ENCODE assay signal across 11 cellular contexts in the genomic region with DNA sequence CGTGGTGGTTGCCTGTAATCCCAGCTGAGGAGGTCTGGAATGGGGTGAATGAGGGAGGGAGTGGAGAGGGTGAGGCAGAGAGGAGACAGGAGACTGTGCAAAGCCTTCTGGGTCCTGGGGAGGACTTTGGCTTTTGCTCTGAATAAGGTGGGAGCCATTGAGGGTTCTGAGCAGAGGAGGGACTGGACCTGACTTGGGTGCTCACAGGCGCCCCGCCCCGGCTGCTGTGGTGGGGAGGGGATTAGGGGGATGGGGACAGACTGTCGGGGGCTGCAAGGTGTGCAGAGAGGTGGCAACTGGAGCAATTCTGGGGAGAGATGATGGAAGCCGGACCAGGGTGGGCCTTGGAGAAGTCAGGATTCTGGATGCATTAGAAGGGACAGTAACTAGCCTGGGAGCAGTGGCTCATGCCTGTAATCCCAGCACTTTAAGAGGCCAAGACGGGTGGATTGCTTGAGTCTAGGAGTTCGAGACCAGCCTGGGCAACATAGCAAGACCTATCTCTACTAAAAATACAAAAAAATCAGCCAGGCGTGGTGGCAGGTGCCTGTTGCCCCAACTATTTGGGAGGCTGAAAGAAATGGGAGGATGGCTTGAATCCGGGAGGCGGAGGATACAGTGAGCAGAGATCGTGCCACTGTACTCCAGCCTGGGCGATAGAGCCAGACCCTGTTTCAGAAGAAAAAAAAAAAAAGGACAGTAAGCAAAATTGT. TPM values are rescaled to one million over a fixed set of nuclear protein-coding genes. Genes with fewer than 3 reads are reported as not detected.
DNase-seq lines count a peak whose midpoint lies in the region; ATAC-seq and TF ChIP-seq lines count a peak whose summit lies in the region.
"Had no signal": no experiment of that assay in that cellular context is flagged by ENCODE, and none has a peak within 500 bp of the region (broad histone marks: within the 10 kb centered on the region; RNA-seq: fewer than 3 reads in every experiment).

No MANE protein-coding gene starts in this region.

- H3K27me3 Mint-ChIP-seq in activated CD4-positive, alpha-beta memory T cell treated with anti-CD3 and anti-CD28 coated beads, Interleukin-2, amount 10 ng/mL, durations not matched to agents 7 days and 5 days = peaks cover 18% of the 10 kb centered on the region

- intact Hi-C loops in spleen (cut with DNase I; ENCODE audit: low total_unique reads) = loop anchor here (5.0 to 10.0 kb wide), 2 partner anchors 264 to 586 kb away; no protein-coding TSS in a partner anchor

- no peak overlapping the region for H3K27ac ChIP-seq in iPS-20b (ENCODE audit: low read length)
- peak overlapping the region; percentile 83 to 92 (median 88) for H3K27ac ChIP-seq in spleen
- H3K27ac ChIP-seq: WERI-Rb-1 had no signal

- peak overlapping the region; percentile 89 for H3K27ac Mint-ChIP-seq in activated CD4-positive, alpha-beta memory T cell treated with anti-CD3 and anti-CD28 coated beads, Interleukin-2, amount 10 ng/mL, durations not matched to agents 7 days and 5 days

- no peaks in the 10 kb centered on the region for H3K36me3 ChIP-seq in H7 (replicated peaks; ENCODE audit: control insufficient read depth, insufficient read depth, low read length)
- H3K36me3 ChIP-seq in iPS-20b (ENCODE audit: insufficient read depth, low read depth, low read length) = no peaks in the 10 kb centered on the region
- H3K36me3 ChIP-seq in spleen = no peaks in the 10 kb centered on the region
- H3K36me3 ChIP-seq: WERI-Rb-1 had no signal

- no peak for TF ChIP-seq POLR2A in spleen (IDR thresholded peaks at IDR 0.05)

- H3K4me3 ChIP-seq in H7 (ENCODE audit: insufficient read depth, low read depth, low read length) (no peak overlapping the region), iPS-20b (ENCODE audit: low read length) (no peak overlapping the region), spleen (peak overlapping the region in 3 of 8 donors; percentile 45 to 66 (median 49))

- no peak for ATAC-seq in HG03442 (IDR thresholded peaks at IDR 0.05; ENCODE audit: unreplicated experiment)

- H3K4me3 Mint-ChIP-seq in activated CD4-positive, alpha-beta memory T cell treated with anti-CD3 and anti-CD28 coated beads, Interleukin-2, amount 10 ng/mL, durations not matched to agents 7 days and 5 days = peak overlapping the region; percentile 89

- H3K27me3 ChIP-seq in H7 (ENCODE audit: control insufficient read depth, insufficient read depth, low read length) (peaks cover 18% of the 10 kb centered on the region), iPS-20b (ENCODE audit: insufficient read depth, low read length) (peaks cover 38% of the 10 kb centered on the region), spleen (replicated peaks in 1 of 7) (peaks cover 0 to 28% (median 16%) of the 10 kb centered on the region in 7 donors)
- H3K27me3 ChIP-seq: dorsolateral prefrontal cortex had no signal

- DNase-seq in H7 (peak; percentile 18), spleen (peak; percentile 75), NCI-H2171 (lab: John Stamatoyannopoulos, UW) (no peak), dedifferentiated amniotic fluid mesenchymal stem cell (ENCODE audit: extremely low spot score) (no peak)
- no peak for DNase-seq in activated CD4-positive, alpha-beta memory T cell treated with anti-CD3 and anti-CD28 coated beads, Interleukin-2, amount 10 ng/mL, durations not matched to agents 7 days and 5 days
- DNase-seq: NCI-H446, WERI-Rb-1 had no signal

- no peak for TF ChIP-seq CTCF in spleen (IDR thresholded peaks at IDR 0.05 in 8 of 11, conservative IDR thresholded peaks at IDR 0.05 in 3 of 11)

- no peaks in the 10 kb centered on the region for H3K36me3 Mint-ChIP-seq in activated CD4-positive, alpha-beta memory T cell treated with anti-CD3 and anti-CD28 coated beads, Interleukin-2, amount 10 ng/mL, durations not matched to agents 7 days and 5 days (ENCODE audit: low read depth)

- H3K4me1 Mint-ChIP-seq in activated CD4-positive, alpha-beta memory T cell treated with anti-CD3 and anti-CD28 coated beads, Interleukin-2, amount 10 ng/mL, durations not matched to agents 7 days and 5 days = peaks cover 43% of the 10 kb centered on the region

- 80 to 83% (median 82%) methylated on average over 13 of the region's 13 CpGs for WGBS in spleen, 5 donors

- POLR2A ChIA-PET in activated CD4-positive, alpha-beta memory T cell treated with anti-CD3 and anti-CD28 coated beads, Interleukin-2, amount 10 ng/mL, durations not matched to agents 7 days and 5 days (lab: Charles Lee) = interaction anchor here (0.5 to 5.4 kb wide), 12 partner anchors 8 to 284 kb away, joined by 3 to 66 read pairs (median 11); a partner anchor contains a TSS

- H3K9ac ChIP-seq in iPS-20b (ENCODE audit: low read depth, low read length) = peak overlapping the region; percentile 56; the same call in 1 of the 2 replicates

- no peaks in the 10 kb centered on the region for H3K9me3 Mint-ChIP-seq in activated CD4-positive, alpha-beta memory T cell treated with anti-CD3 and anti-CD28 coated beads, Interleukin-2, amount 10 ng/mL, durations not matched to agents 7 days and 5 days

- CTCF ChIA-PET in activated CD4-positive, alpha-beta memory T cell treated with anti-CD3 and anti-CD28 coated beads, Interleukin-2, amount 10 ng/mL, durations not matched to agents 7 days and 5 days (lab: Charles Lee) = interaction anchor here (1.1 to 6.1 kb wide), 17 partner anchors 8 to 271 kb away, joined by 3 to 190 read pairs (median 11); a partner anchor contains a TSS

- H3K4me1 ChIP-seq in iPS-20b (ENCODE audit: insufficient read depth, low read length) (peaks cover 3% of the 10 kb centered on the region; the same call in 1 of the 2 replicates), spleen (peaks cover 8 to 43% (median 33%) of the 10 kb centered on the region in 6 donors)

- no peaks in the 10 kb centered on the region for H3K9me3 ChIP-seq in iPS-20b (ENCODE audit: insufficient read depth, low read depth, low read length)
- no peaks in the 10 kb centered on the region for H3K9me3 ChIP-seq in spleen

RNA-seq across cellular contexts. Expression of a gene that starts 16.1 kb away (rescaled TPM):
- not detected in 2 replicates for total RNA-seq in H7 (2014; rRNA removed; shearing (Covaris generic))
- total RNA-seq in activated CD4-positive, alpha-beta memory T cell treated with anti-CD3 and anti-CD28 coated beads, Interleukin-2, amount 10 ng/mL, durations not matched to agents 7 days and 5 days = under 1 TPM; 0.65 to 0.95 TPM
- total RNA-seq in spleen = not detected
- polyA plus RNA-seq in spleen = under 1 TPM; 0.42 to 0.99 (median 0.52) TPM
- total RNA-seq: H4 had no signal

RNA-seq across cellular contexts. Expression of a gene that starts 45.1 kb away (rescaled TPM):
- 3.4 and 4.1 TPM in 2 replicates for total RNA-seq in H7 (2014; rRNA removed; shearing (Covaris generic))
- total RNA-seq in activated CD4-positive, alpha-beta memory T cell treated with anti-CD3 and anti-CD28 coated beads, Interleukin-2, amount 10 ng/mL, durations not matched to agents 7 days and 5 days = 1 to 10 TPM; 3.8 to 4.4 TPM
- total RNA-seq in spleen = 1 to 10 TPM in 6 of 7 donors, under 1 TPM in 1; 0.97 to 3.5 (median 2.1) TPM
- polyA plus RNA-seq in spleen = 1 to 10 TPM; 1.3 to 3.8 (median 2.7) TPM

RNA-seq across cellular contexts. Expression of a gene that starts 45.2 kb away (rescaled TPM):
- total RNA-seq in H7 (2014; rRNA removed; shearing (Covaris generic)) = 22.8 and 25.0 TPM in 2 replicates
- 10 to 100 TPM; 30.6 to 32.7 TPM for total RNA-seq in activated CD4-positive, alpha-beta memory T cell treated with anti-CD3 and anti-CD28 coated beads, Interleukin-2, amount 10 ng/mL, durations not matched to agents 7 days and 5 days
- 10 to 100 TPM; 26.2 to 40.1 (median 28.8) TPM for total RNA-seq in spleen
- polyA plus RNA-seq in spleen = 10 to 100 TPM; 13.0 to 27.2 (median 24.5) TPM

Comparison
In these comparisons a context has a peak if more than half of its experiments do, and no peak if none do; other contexts are left out.
1. DNase-seq: peak in H7 (single experiment) and spleen (single experiment); none in activated CD4-positive, alpha-beta memory T cell treated with anti-CD3 and anti-CD28 coated beads, Interleukin-2, amount 10 ng/mL, durations not matched to agents 7 days and 5 days (single experiment), NCI-H2171 (single experiment) and dedifferentiated amniotic fluid mesenchymal stem cell (single experiment).